6 cellular contexts compared by ENCODE assay signal in genomic region chr1:109091196-109092193, GRCh38. TPM values are rescaled to one million over a fixed set of nuclear protein-coding genes. Genes with fewer than 3 reads are reported as not detected.
DNase-seq lines count a peak whose midpoint lies in the region; ATAC-seq and TF ChIP-seq lines count a peak whose summit lies in the region.

No MANE protein-coding gene starts in this region.

- H3K4me1 ChIP-seq in adrenal gland (replicated peaks in 1 of 2) (peaks cover 16 to 20% of the 10 kb centered on the region in 2 donors), muscle layer of colon (ENCODE audit: insufficient read depth, low read length) (peaks cover 39% of the 10 kb centered on the region)

- peak overlapping the region; percentile 89 for H3K4me3 ChIP-seq in GM12865 (ENCODE audit: low read depth, low read length)
- peak overlapping the region; percentile 58 to 96 (median 82) for H3K4me3 ChIP-seq in adrenal gland
- H3K4me3 ChIP-seq in muscle layer of colon (ENCODE audit: low read depth in 1 of 2, low read length in 2 of 2), result peak overlapping the region; percentile 91

- H3K9me3 ChIP-seq in adrenal gland (replicated peaks in 1 of 3) (no peaks in the 10 kb centered on the region), muscle layer of colon (ENCODE audit: low read length) (no peaks in the 10 kb centered on the region)

- peak overlapping the region; percentile 98 for H3K9ac ChIP-seq in muscle layer of colon (ENCODE audit: low read length)

- WGBS in adrenal gland, 4 donors, result 1 to 4% (median 2%) methylated on average over 13 of the region's 13 CpGs

- intact Hi-C loops in adrenal gland (cut with DNase I), result no loop called here

- DNase-seq in GM12865 (ENCODE audit: low read depth) (peak; percentile 53), adrenal gland (peak in 3 of 7 donors; percentile 38 to 60 (median 44)), COLO668 (lab: John Stamatoyannopoulos, UW; ENCODE audit: unreplicated experiment) (no peak)

- TF ChIP-seq CTCF in GM12865 (IDR thresholded peaks at IDR 0.05; ENCODE audit: insufficient read depth, low read depth, low read length, missing control alignments) (no peak), adrenal gland (IDR thresholded peaks at IDR 0.05) (no peak)

- H3K27me3 ChIP-seq in adrenal gland (no peaks in the 10 kb centered on the region), muscle layer of colon (ENCODE audit: control insufficient read depth in 1 of 2, insufficient read depth in 2 of 2, low read length in 2 of 2) (no peaks in the 10 kb centered on the region)

- H3K27ac ChIP-seq in adrenal gland (peak overlapping the region; percentile 93 to 100 (median 98)), muscle layer of colon (ENCODE audit: low read depth, low read length) (peak overlapping the region; percentile 99)

- TF ChIP-seq POLR2A in adrenal gland (IDR thresholded peaks at IDR 0.05), result peak in 1 of 2 donors; percentile 26

- H3K36me3 ChIP-seq in adrenal gland (replicated peaks in 1 of 2) (peaks cover 0 to 13% of the 10 kb centered on the region in 2 donors), muscle layer of colon (ENCODE audit: insufficient read depth, low read length) (peaks cover 21% of the 10 kb centered on the region)

- ATAC-seq in HG03342 (IDR thresholded peaks at IDR 0.05; ENCODE audit: unreplicated experiment) (peak; percentile 8), HG02970 (IDR thresholded peaks at IDR 0.05; ENCODE audit: low FRiP score, unreplicated experiment) (no peak)

RNA-seq across cellular contexts. Expression of gene TMEM167B, which starts 0.9 kb away (rescaled TPM):
- total RNA-seq in adrenal gland, result 10 to 100 TPM; 30.0 to 92.1 (median 50.5) TPM
- polyA plus RNA-seq in adrenal gland, result 100 to 1,000 TPM in 1 of 3 donors, 10 to 100 TPM in 2; 14.2 to 106 (median 16.9) TPM

RNA-seq across cellular contexts. Expression of gene TAF13, which starts 15.7 kb away (rescaled TPM):
- 10 to 100 TPM; 11.7 to 68.6 (median 34.6) TPM for total RNA-seq in adrenal gland
- 10 to 100 TPM; 13.7 to 96.5 (median 21.6) TPM for polyA plus RNA-seq in adrenal gland

RNA-seq across cellular contexts. Expression of gene ELAPOR1, which starts 22.4 kb away (rescaled TPM):
- 1 to 10 TPM in 6 of 8 donors, under 1 TPM in 2; 0.09 to 9.9 (median 1.6) TPM for total RNA-seq in adrenal gland
- polyA plus RNA-seq in adrenal gland, result 10 to 100 TPM in 1 of 3 donors, 1 to 10 TPM in 2; 1.4 to 11.2 (median 5.6) TPM

RNA-seq across cellular contexts. Expression of gene WDR47, which starts 49.6 kb away (rescaled TPM):
- 10 to 100 TPM in 5 of 8 donors, 1 to 10 TPM in 3; 8.2 to 16.0 (median 11.7) TPM for total RNA-seq in adrenal gland
- polyA plus RNA-seq in adrenal gland, result 10 to 100 TPM in 1 of 3 donors, 1 to 10 TPM in 2; 2.4 to 11.8 (median 2.7) TPM
